Comparison of ENCODE assay signal across 14 cellular contexts in the genomic region with DNA sequence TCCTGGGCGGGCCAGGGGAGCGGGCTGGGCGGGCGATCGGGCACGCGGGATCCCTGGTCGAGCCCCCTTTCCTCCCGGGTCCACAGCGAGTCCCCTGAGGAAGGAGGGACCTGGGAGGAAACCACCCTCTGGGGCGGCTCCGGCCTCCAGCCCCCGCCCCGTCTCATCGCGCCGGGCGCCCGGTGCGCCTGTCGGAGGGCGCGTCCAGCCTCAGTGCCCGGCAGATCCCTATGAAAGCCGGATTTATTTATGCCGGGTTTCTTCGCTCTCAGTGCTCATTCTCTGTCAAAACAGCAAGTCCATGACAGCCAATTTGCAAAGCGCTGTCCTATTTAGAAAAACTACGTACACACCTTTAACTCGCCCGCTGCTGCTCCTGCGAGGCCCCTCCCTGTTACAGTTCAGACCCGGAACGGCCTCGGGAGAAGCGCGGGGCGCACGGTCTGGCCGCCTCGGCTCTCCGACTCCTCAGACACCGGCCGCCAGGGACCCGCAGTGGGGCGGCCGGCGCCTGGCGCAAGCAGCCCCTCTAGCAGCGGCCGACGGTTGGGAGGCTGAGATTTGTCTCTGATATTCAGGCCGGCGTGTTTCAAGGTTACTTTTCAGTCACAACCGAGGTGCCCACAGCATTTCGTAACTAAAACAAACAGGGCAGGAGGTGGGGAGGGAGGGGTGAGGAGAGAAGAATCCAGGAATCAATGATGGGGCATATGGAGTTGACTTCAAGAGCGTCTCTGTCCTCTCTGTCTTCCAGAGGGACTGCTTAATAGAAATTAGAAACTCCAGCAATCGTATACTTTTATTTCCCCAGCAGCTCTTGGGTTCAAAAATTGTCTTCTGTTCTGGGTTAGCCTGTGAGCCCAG. TPM values are rescaled to one million over a fixed set of nuclear protein-coding genes. Genes with fewer than 3 reads are reported as not detected.
DNase-seq lines count a peak whose midpoint lies in the region; ATAC-seq, FAIRE-seq and TF ChIP-seq lines count a peak whose summit lies in the region.
"Had no signal": no experiment of that assay in that cellular context is flagged by ENCODE, and none has a peak within 500 bp of the region (broad histone marks: within the 10 kb centered on the region; RNA-seq: fewer than 3 reads in every experiment).

No MANE protein-coding gene starts in this region.

- H3K27me3 Mint-ChIP-seq in activated CD4-positive, alpha-beta T cell treated with anti-CD3 and anti-CD28 coated beads for 36 hours = peaks cover 66% of the 10 kb centered on the region

- no peak overlapping the region for H2AK5ac ChIP-seq in mesenchymal stem cell (ENCODE audit: low read length, severe bottlenecking)

- no peak overlapping the region for H2BK15ac ChIP-seq in mesenchymal stem cell (ENCODE audit: low read depth, poor library complexity, severe bottlenecking)

- TF ChIP-seq POLR2A in GM18505 (IDR thresholded peaks at IDR 0.05; ENCODE audit: borderline replicate concordance, extremely low read depth, insufficient read depth, insufficient read length) = no peak

- no peak overlapping the region for H3K27ac ChIP-seq in mammary epithelial cell (ENCODE audit: insufficient read depth, low read depth, low read length)
- no peak overlapping the region for H3K27ac ChIP-seq in mesenchymal stem cell (ENCODE audit: low read length, poor library complexity, severe bottlenecking)
- no peak overlapping the region for H3K27ac ChIP-seq in SJCRH30

- no peak overlapping the region for H3K4me3 Mint-ChIP-seq in activated CD4-positive, alpha-beta T cell treated with anti-CD3 and anti-CD28 coated beads for 36 hours
- H3K4me3 Mint-ChIP-seq: immature natural killer cell had no signal

- CTCF ChIA-PET in mammary epithelial cell (lab: Charles Lee; ENCODE audit: low non-redundant PET) = no interaction called here
- CTCF ChIA-PET in activated CD4-positive, alpha-beta T cell treated with anti-CD3 and anti-CD28 coated beads for 36 hours (lab: Charles Lee) = interaction anchor here (0.8 to 1.1 kb wide), 2 partner anchors 11 to 164 kb away, joined by 3 read pairs; no protein-coding TSS in a partner anchor

- FAIRE-seq in RCC 7860 (lab: Jason Lieb, UNC) = no peak
- FAIRE-seq: colon had no signal

- H3K36me3 Mint-ChIP-seq in activated CD4-positive, alpha-beta T cell treated with anti-CD3 and anti-CD28 coated beads for 36 hours (ENCODE audit: low read depth) = peaks cover 4% of the 10 kb centered on the region

- no peak for TF ChIP-seq CTCF in mammary epithelial cell (conservative IDR thresholded peaks at IDR 0.05 in 1 of 2, IDR thresholded peaks at IDR 0.05 in 1 of 2; ENCODE audit: extremely low read depth in 1 of 2, insufficient read depth in 1 of 2, low read depth in 1 of 2, low read length in 2 of 2)

- WGBS in mammary epithelial cell (ENCODE audit: low coverage, missing lambda C conversion rate) = 9% methylated on average over 38 of the region's 58 CpGs
- WGBS in mesenchymal stem cell = under 1% methylated on average over 49 of the region's 58 CpGs

- H3K4me3 ChIP-seq in MG63 = peak overlapping the region; percentile 47; the same call in 1 of the 2 replicates
- peak overlapping the region; percentile 15 to 49 (median 29) for H3K4me3 ChIP-seq in mammary epithelial cell (replicated peaks in 1 of 3; ENCODE audit: insufficient read depth in 1 of 3, low read depth in 2 of 3, low read length in 3 of 3)
- no peak overlapping the region for H3K4me3 ChIP-seq in mesenchymal stem cell (ENCODE audit: insufficient read depth in 1 of 2, low read depth in 1 of 2, low read length in 2 of 2)
- no peak overlapping the region for H3K4me3 ChIP-seq in SJCRH30

- H3K27me3 ChIP-seq in MG63 (no peaks in the 10 kb centered on the region), mammary epithelial cell (ENCODE audit: insufficient read depth, low read length) (peaks cover 45% of the 10 kb centered on the region), mesenchymal stem cell (ENCODE audit: control insufficient read depth in 1 of 2, insufficient read depth in 1 of 2, low read length in 2 of 2) (peaks cover 87 to 90% of the 10 kb centered on the region in 2 experiments), SJCRH30 (no peaks in the 10 kb centered on the region)

- H3K4me1 ChIP-seq in mammary epithelial cell (ENCODE audit: insufficient read depth, low read length) (peaks cover 23% of the 10 kb centered on the region), mesenchymal stem cell (ENCODE audit: control insufficient read depth, insufficient read depth, low read depth, low read length) (peaks cover 37% of the 10 kb centered on the region), SJCRH30 (no peaks in the 10 kb centered on the region)
- H3K4me1 ChIP-seq: BE2C had no signal

- H3K9ac ChIP-seq in mammary epithelial cell (ENCODE audit: insufficient read depth, low read length) = no peak overlapping the region
- no peak overlapping the region for H3K9ac ChIP-seq in mesenchymal stem cell (ENCODE audit: low read length)

- dilution Hi-C loops in mammary epithelial cell (cut with HindIII; ENCODE audit: low sequenced_read_pairs) = loop anchor here (5.0 kb wide), 1 partner anchor 238 kb away; no protein-coding TSS in a partner anchor

- no TSS peak for BruUV-seq in mammary epithelial cell (replicated peaks; lab: Mats Ljungman, UMichigan)

- H3K4me1 Mint-ChIP-seq in activated CD4-positive, alpha-beta T cell treated with anti-CD3 and anti-CD28 coated beads for 36 hours = no peaks in the 10 kb centered on the region
- H3K4me1 Mint-ChIP-seq: immature natural killer cell had no signal

- H3K79me1 ChIP-seq in mesenchymal stem cell (replicated peaks; ENCODE audit: low read length, poor library complexity, severe bottlenecking) = no peaks in the 10 kb centered on the region

- H3K4ac ChIP-seq in mesenchymal stem cell (ENCODE audit: low read depth in 1 of 2, low read length in 2 of 2) = no peak overlapping the region

- no peak overlapping the region for H2BK120ac ChIP-seq in mesenchymal stem cell (ENCODE audit: low read depth, low read length)

- H3K27ac Mint-ChIP-seq in activated CD4-positive, alpha-beta T cell treated with anti-CD3 and anti-CD28 coated beads for 36 hours = no peak overlapping the region
- H3K27ac Mint-ChIP-seq: immature natural killer cell had no signal

- H4K8ac ChIP-seq in mesenchymal stem cell (ENCODE audit: low read length) = no peak overlapping the region

- POLR2A ChIA-PET in activated CD4-positive, alpha-beta T cell treated with anti-CD3 and anti-CD28 coated beads for 36 hours (lab: Charles Lee) = no interaction called here

- H3K18ac ChIP-seq in mesenchymal stem cell (ENCODE audit: low read depth in 1 of 2, low read length in 2 of 2) = no peak overlapping the region

- DNase-seq in COLO668 (lab: John Stamatoyannopoulos, UW; ENCODE audit: unreplicated experiment) (peak; percentile 91), MG63 (no peak), mammary epithelial cell (no peak), mesenchymal stem cell (no peak), RCC 7860 (ENCODE audit: low spot score) (no peak), SJCRH30 (no peak)
- no peak for DNase-seq in activated CD4-positive, alpha-beta T cell treated with anti-CD3 and anti-CD28 coated beads for 36 hours
- DNase-seq: activated T-cell treated with anti-CD3 and anti-CD28 coated beads, Interleukin-2, amount 50 U/mL, for 48 hours; BE2C; immature natural killer cell had no signal

- ATAC-seq in activated CD4-positive, alpha-beta T cell treated with anti-CD3 and anti-CD28 coated beads for 36 hours = no peak
- ATAC-seq in GM18505 (IDR thresholded peaks at IDR 0.05; ENCODE audit: unreplicated experiment) = no peak

- in situ Hi-C loops in mammary epithelial cell (cut with MboI; ENCODE audit: low sequenced_read_pairs in 2 of 2) = loop anchor here (5.0 to 10.0 kb wide), 2 partner anchors 248 to 250 kb away; no protein-coding TSS in a partner anchor

- no peaks in the 10 kb centered on the region for H4K20me1 ChIP-seq in mammary epithelial cell (ENCODE audit: insufficient read depth, low read length)

- H3K4me2 ChIP-seq in mammary epithelial cell (ENCODE audit: insufficient read depth, low read depth, low read length) = peak overlapping the region; percentile 79
- H3K4me2 ChIP-seq in mesenchymal stem cell (ENCODE audit: low read length, poor library complexity, severe bottlenecking) = peak overlapping the region; percentile 40

- intact Hi-C loops in mammary epithelial cell (cut with micrococcal nuclease) = loop anchor here (5.0 kb wide), 1 partner anchor 133 kb away; no protein-coding TSS in a partner anchor
- intact Hi-C loops in activated CD4-positive, alpha-beta T cell treated with anti-CD3 and anti-CD28 coated beads for 36 hours (cut with DNase I, micrococcal nuclease) = loop anchor here in 1 of 2 experiments (5.0 kb wide), 3 partner anchors 878 to 1078 kb away; a partner anchor contains a TSS

- H3K36me3 ChIP-seq in MG63 (no peaks in the 10 kb centered on the region), mammary epithelial cell (ENCODE audit: insufficient read depth, low read length) (no peaks in the 10 kb centered on the region), mesenchymal stem cell (ENCODE audit: control insufficient read depth in 1 of 2, insufficient read depth in 2 of 2, low read depth in 1 of 2, low read length in 2 of 2) (no peaks in the 10 kb centered on the region), SJCRH30 (peaks cover 2% of the 10 kb centered on the region; the same call in 1 of the 2 replicates)
- H3K36me3 ChIP-seq: BE2C had no signal

- H3K23ac ChIP-seq in mesenchymal stem cell (ENCODE audit: low read length in 2 of 2) = no peak overlapping the region

- H3K79me2 ChIP-seq in mammary epithelial cell (ENCODE audit: insufficient read depth, low read length) = no peaks in the 10 kb centered on the region

- H2BK5ac ChIP-seq in mesenchymal stem cell (ENCODE audit: low read depth, low read length, poor library complexity, severe bottlenecking) = no peak overlapping the region

- no peak overlapping the region for H2BK12ac ChIP-seq in mesenchymal stem cell (ENCODE audit: low read length in 2 of 2)

- H3K14ac ChIP-seq in mesenchymal stem cell (ENCODE audit: low read length in 2 of 2) = no peak overlapping the region

- H3K9me3 Mint-ChIP-seq in activated CD4-positive, alpha-beta T cell treated with anti-CD3 and anti-CD28 coated beads for 36 hours (ENCODE audit: low read depth) = no peaks in the 10 kb centered on the region

- no peak overlapping the region for H4K91ac ChIP-seq in mesenchymal stem cell (ENCODE audit: low read length)

- H2AFZ ChIP-seq in mammary epithelial cell (ENCODE audit: low read depth, low read length) = peak overlapping the region; percentile 60
- no peak overlapping the region for H2AFZ ChIP-seq in mesenchymal stem cell (ENCODE audit: low read depth, low read length)

- no peaks in the 10 kb centered on the region for H3K9me3 ChIP-seq in MG63
- H3K9me3 ChIP-seq in mammary epithelial cell (replicated peaks; ENCODE audit: insufficient read depth, low read length) = no peaks in the 10 kb centered on the region
- no peaks in the 10 kb centered on the region for H3K9me3 ChIP-seq in mesenchymal stem cell (ENCODE audit: control insufficient read depth, low read length)
- no peaks in the 10 kb centered on the region for H3K9me3 ChIP-seq in SJCRH30 (replicated peaks)
- H3K9me3 ChIP-seq: BE2C had no signal

RNA-seq across cellular contexts. Expression of a gene that starts 0.8 kb away (rescaled TPM):
- total RNA-seq in MG63 (2014; rRNA removed; shearing (Covaris generic); ENCODE audit: low replicate concordance) = 0.35 and 2.5 TPM in 2 replicates
- total RNA-seq in mammary epithelial cell = 1 to 10 TPM in 1 of 2 donors, not detected in 1; 1.0 TPM
- polyA plus RNA-seq in mammary epithelial cell = 1.0 TPM
- polyA minus RNA-seq in mammary epithelial cell = 0.93 TPM
- polyA plus RNA-seq in mesenchymal stem cell (2013, experiment 1 of 2) = not detected
- polyA plus RNA-seq in mesenchymal stem cell (2013, experiment 2 of 2) = not detected
- total RNA-seq in activated CD4-positive, alpha-beta T cell treated with anti-CD3 and anti-CD28 coated beads for 36 hours = not detected
- total RNA-seq in SJCRH30 (2014; rRNA removed; shearing (Covaris generic)) = 2.7 and 3.2 TPM in 2 replicates
- total RNA-seq: pulmonary artery endothelial cell; T-helper 1 cell treated with Interleukin-12 subunit alpha and Interleukin-12 subunit beta and Interleukin-4 antibody, amounts not matched to agents 30 ng/mL and 1 ng/mL, for 36 hours had no signal
- polyA plus RNA-seq: immature natural killer cell had no signal

Comparison
In these comparisons a context has a peak if more than half of its experiments do, and no peak if none do; other contexts are left out.
1. H3K4me3 ChIP-seq: peak in MG63 (single experiment) and mammary epithelial cell (3 of 3); none in mesenchymal stem cell (0 of 2) and SJCRH30 (single experiment).